In genomic region chr2:85862426-85862825, GRCh38 we compare ENCODE assay signal across 12 cellular contexts. TPM values are rescaled to one million over a fixed set of nuclear protein-coding genes. Genes with fewer than 3 reads are reported as not detected.
DNase-seq lines count a peak whose midpoint lies in the region; ATAC-seq, FAIRE-seq and TF ChIP-seq lines count a peak whose summit lies in the region.
"Had no signal": no experiment of that assay in that cellular context is flagged by ENCODE, and none has a peak within 500 bp of the region (broad histone marks: within the 10 kb centered on the region; RNA-seq: fewer than 3 reads in every experiment).

No MANE protein-coding gene starts in this region.

- H3K9ac ChIP-seq in HepG2 (ENCODE audit: insufficient read depth, low read depth, low read length), result no peak overlapping the region
- H3K9ac ChIP-seq in smooth muscle cell (ENCODE audit: low read depth), result no peak overlapping the region
- H3K9ac ChIP-seq: BLaER1 treated with 17β-estradiol and CSF1 and Interleukin-3, amounts not matched to agents 10 nM and 100 nM had no signal

- 64% methylated on average over 5 of the region's 5 CpGs for WGBS in HepG2 (ENCODE audit: low lambda C conversion rate)
- 82% methylated on average over 5 of the region's 5 CpGs for WGBS in smooth muscle cell (ENCODE audit: low lambda C conversion rate)

- H2AFZ ChIP-seq in HepG2 (ENCODE audit: low read length) (no peak overlapping the region), smooth muscle cell (ENCODE audit: low read depth) (no peak overlapping the region)

- no peaks in the 10 kb centered on the region for H3K27me3 Mint-ChIP-seq in CD8-positive, alpha-beta T cell (ENCODE audit: low read depth)
- H3K27me3 Mint-ChIP-seq in activated T-cell treated with anti-CD3 and anti-CD28 coated beads, Interleukin-2, amount 50 U/mL, for 72 hours (ENCODE audit: low read depth), result no peaks in the 10 kb centered on the region

- peak overlapping the region; percentile 66 for H3K27ac Mint-ChIP-seq in CD8-positive, alpha-beta T cell
- H3K27ac Mint-ChIP-seq in activated T-cell treated with anti-CD3 and anti-CD28 coated beads, Interleukin-2, amount 50 U/mL, for 72 hours, result no peak overlapping the region

- peak; percentile 89 for ATAC-seq in CD8-positive, alpha-beta T cell
- ATAC-seq in activated T-cell treated with anti-CD3 and anti-CD28 coated beads, Interleukin-2, amount 50 U/mL, for 72 hours (replicated peaks in 1 of 2), result peak; percentile 18 to 28
- no peak for ATAC-seq in HepG2
- ATAC-seq: gastroesophageal sphincter had no signal

- peaks cover 9% of the 10 kb centered on the region for H3F3A ChIP-seq in smooth muscle cell (ENCODE audit: low read depth)

- DNase-seq in CD8-positive, alpha-beta T cell, result peak in 5 of 7 experiments; percentile 16 to 78 (median 64)
- peak; percentile 46 for DNase-seq in MG63
- peak; percentile 35 to 43 for DNase-seq in activated T-cell treated with anti-CD3 and anti-CD28 coated beads, Interleukin-2, amount 50 U/mL, for 72 hours
- no peak for DNase-seq in HepG2 (ENCODE audit: low spot score)
- DNase-seq in smooth muscle cell (lab: John Stamatoyannopoulos, UW; ENCODE audit: unreplicated experiment), result no peak
- DNase-seq in NCI-H345 (lab: John Stamatoyannopoulos, UW), result no peak
- no peak for DNase-seq in putamen (ENCODE audit: low spot score)
- DNase-seq in right atrium auricular region (ENCODE audit: low spot score), result no peak
- DNase-seq: H7 had no signal

- no peak for TF ChIP-seq RAD21 in HepG2 (CRISPR knock-in tag; IDR thresholded peaks at IDR 0.05)

- no peak for TF ChIP-seq EP300 in HepG2 (IDR thresholded peaks at IDR 0.05; ENCODE audit: low read depth in 2 of 2, low read length in 2 of 2)
- no peak for TF ChIP-seq EP300 in HepG2 (CRISPR knock-in tag; IDR thresholded peaks at IDR 0.05; ENCODE audit: borderline replicate concordance)

- H3K9me3 Mint-ChIP-seq in CD8-positive, alpha-beta T cell, result no peaks in the 10 kb centered on the region
- no peaks in the 10 kb centered on the region for H3K9me3 Mint-ChIP-seq in activated T-cell treated with anti-CD3 and anti-CD28 coated beads, Interleukin-2, amount 50 U/mL, for 72 hours

- POLR2A ChIA-PET in CD8-positive, alpha-beta T cell (lab: Charles Lee), result interaction anchor here (0.6 kb wide), 1 partner anchor 9 kb away, joined by 3 read pairs; no protein-coding TSS in a partner anchor
- POLR2A ChIA-PET in HepG2 (lab: Yijun Ruan, JAX), result no interaction called here

- no TSS peak for BruUV-seq in HepG2 (replicated peaks; lab: Mats Ljungman, UMichigan)

- TF ChIP-seq CTCF in CD8-positive, alpha-beta T cell (IDR thresholded peaks at IDR 0.05), result no peak
- TF ChIP-seq CTCF in HepG2 (CRISPR knock-in tag; IDR thresholded peaks at IDR 0.05) (no peak), smooth muscle cell (IDR thresholded peaks at IDR 0.05; ENCODE audit: borderline replicate concordance, insufficient read depth, poor library complexity, severe bottlenecking) (no peak), right atrium auricular region (IDR thresholded peaks at IDR 0.05) (no peak)

- no peak overlapping the region for H3K4me3 ChIP-seq in CD8-positive, alpha-beta T cell (ENCODE audit: low read depth, low read length)
- H3K4me3 ChIP-seq in MG63 (no peak overlapping the region), HepG2 (replicated peaks in 1 of 3; ENCODE audit: insufficient read depth in 1 of 3, low read depth in 2 of 3, low read length in 3 of 3) (no peak overlapping the region), smooth muscle cell (no peak overlapping the region), right atrium auricular region (no peak overlapping the region)
- H3K4me3 ChIP-seq: BLaER1 treated with 17β-estradiol and CSF1 and Interleukin-3, amounts not matched to agents 10 nM and 100 nM; gastroesophageal sphincter had no signal

- H3K36me3 Mint-ChIP-seq in CD8-positive, alpha-beta T cell, result peaks cover 63% of the 10 kb centered on the region
- H3K36me3 Mint-ChIP-seq in activated T-cell treated with anti-CD3 and anti-CD28 coated beads, Interleukin-2, amount 50 U/mL, for 72 hours (ENCODE audit: insufficient read depth in 2 of 2), result no peaks in the 10 kb centered on the region

- in situ Hi-C loops in HepG2 (cut with HindIII; ENCODE audit: extremely low pct_ligation_motif_present, low pct_unique_long_range_greater_than_20kb), result no loop called here

- no peaks in the 10 kb centered on the region for H3K27me3 ChIP-seq in CD8-positive, alpha-beta T cell (ENCODE audit: insufficient read depth, low read length)
- H3K27me3 ChIP-seq in MG63, result no peaks in the 10 kb centered on the region
- no peaks in the 10 kb centered on the region for H3K27me3 ChIP-seq in HepG2 (ENCODE audit: control insufficient read depth in 1 of 2, insufficient read depth in 2 of 2, low read length in 2 of 2)
- no peaks in the 10 kb centered on the region for H3K27me3 ChIP-seq in smooth muscle cell (ENCODE audit: low read depth)
- H3K27me3 ChIP-seq in right atrium auricular region, result no peaks in the 10 kb centered on the region
- H3K27me3 ChIP-seq: BLaER1 treated with 17β-estradiol and CSF1 and Interleukin-3, amounts not matched to agents 10 nM and 100 nM; gastroesophageal sphincter had no signal

- peaks cover 9% of the 10 kb centered on the region for H3K36me3 ChIP-seq in CD8-positive, alpha-beta T cell (ENCODE audit: insufficient read depth, low read length)
- H3K36me3 ChIP-seq in MG63 (no peaks in the 10 kb centered on the region), HepG2 (replicated peaks in 1 of 2; ENCODE audit: control insufficient read depth in 1 of 2, insufficient read depth in 2 of 2, low read length in 2 of 2) (no peaks in the 10 kb centered on the region), smooth muscle cell (ENCODE audit: low read depth) (no peaks in the 10 kb centered on the region), right atrium auricular region (no peaks in the 10 kb centered on the region)

- H3K9me3 ChIP-seq in CD8-positive, alpha-beta T cell (ENCODE audit: low read length), result no peaks in the 10 kb centered on the region
- H3K9me3 ChIP-seq in MG63 (no peaks in the 10 kb centered on the region), HepG2 (ENCODE audit: low read length) (no peaks in the 10 kb centered on the region), smooth muscle cell (replicated peaks; ENCODE audit: low read depth) (no peaks in the 10 kb centered on the region), right atrium auricular region (no peaks in the 10 kb centered on the region)
- H3K9me3 ChIP-seq: BLaER1 treated with 17β-estradiol and CSF1 and Interleukin-3, amounts not matched to agents 10 nM and 100 nM; gastroesophageal sphincter had no signal

- H4K20me1 ChIP-seq in HepG2 (ENCODE audit: insufficient read depth, low read length) (no peaks in the 10 kb centered on the region), smooth muscle cell (ENCODE audit: low read depth) (peaks cover 9% of the 10 kb centered on the region)

- peaks cover 9% of the 10 kb centered on the region for H3K4me1 ChIP-seq in CD8-positive, alpha-beta T cell (ENCODE audit: insufficient read depth, low read length)
- no peaks in the 10 kb centered on the region for H3K4me1 ChIP-seq in HepG2 (ENCODE audit: insufficient read depth, low read length)
- H3K4me1 ChIP-seq in smooth muscle cell (ENCODE audit: low read depth), result no peaks in the 10 kb centered on the region
- H3K4me1 ChIP-seq in right atrium auricular region, result no peaks in the 10 kb centered on the region

- H3K27ac ChIP-seq in CD8-positive, alpha-beta T cell (ENCODE audit: low read depth, low read length), result no peak overlapping the region
- H3K27ac ChIP-seq in HepG2 (ENCODE audit: extremely low read length, insufficient read depth, low read length) (no peak overlapping the region), smooth muscle cell (ENCODE audit: low read depth) (no peak overlapping the region), right atrium auricular region (no peak overlapping the region)
- H3K27ac ChIP-seq: BLaER1 treated with 17β-estradiol and CSF1 and Interleukin-3, amounts not matched to agents 10 nM and 100 nM; gastroesophageal sphincter had no signal

- H3K79me2 ChIP-seq in HepG2 (ENCODE audit: insufficient read depth, low read length), result no peaks in the 10 kb centered on the region
- no peaks in the 10 kb centered on the region for H3K79me2 ChIP-seq in smooth muscle cell (ENCODE audit: low read depth)

- no peak for FAIRE-seq in HepG2 (lab: Jason Lieb, UNC)
- FAIRE-seq: keratinocyte had no signal

- CTCF ChIA-PET in CD8-positive, alpha-beta T cell (lab: Charles Lee), result interaction anchor here (1.3 kb wide), 1 partner anchor 35 kb away, joined by 5 read pairs; no protein-coding TSS in a partner anchor
- CTCF ChIA-PET in HepG2 (lab: Yijun Ruan, JAX; ENCODE audit: low intra/inter-chr PET ratio, low total read pairs), result no interaction called here

- H3K4me2 ChIP-seq in HepG2 (ENCODE audit: low read depth, low read length) (no peak overlapping the region), smooth muscle cell (no peak overlapping the region)

- H3K4me3 Mint-ChIP-seq in CD8-positive, alpha-beta T cell, result no peak overlapping the region
- no peak overlapping the region for H3K4me3 Mint-ChIP-seq in activated T-cell treated with anti-CD3 and anti-CD28 coated beads, Interleukin-2, amount 50 U/mL, for 72 hours

- intact Hi-C loops in CD8-positive, alpha-beta T cell (cut with DNase I, micrococcal nuclease), result loop anchor here in 1 of 2 experiments (2.0 kb wide), 1 partner anchor 16 kb away; no protein-coding TSS in a partner anchor
- intact Hi-C loops in HepG2 (cut with micrococcal nuclease; ENCODE audit: unreplicated experiment), result no loop called here

- H3K4me1 Mint-ChIP-seq in CD8-positive, alpha-beta T cell (ENCODE audit: low read depth), result peaks cover 55% of the 10 kb centered on the region
- H3K4me1 Mint-ChIP-seq in activated T-cell treated with anti-CD3 and anti-CD28 coated beads, Interleukin-2, amount 50 U/mL, for 72 hours (ENCODE audit: low read depth), result peaks cover 78% of the 10 kb centered on the region

- no peak for TF ChIP-seq POLR2A in HepG2 (IDR thresholded peaks at IDR 0.05; ENCODE audit: insufficient read depth in 1 of 2, low read depth in 2 of 2, low read length in 2 of 2)

RNA-seq across cellular contexts. Expression of gene ST3GAL5, which starts 26.4 kb away (rescaled TPM):
- 100 to 1,000 TPM; 110 to 115 TPM for total RNA-seq in CD8-positive, alpha-beta T cell
- 2.1 and 10.0 TPM in 2 replicates for total RNA-seq in MG63 (2014; rRNA removed; shearing (Covaris generic); ENCODE audit: low replicate concordance)
- 10 to 100 TPM; 10.4 to 11.3 TPM for total RNA-seq in activated T-cell treated with anti-CD3 and anti-CD28 coated beads, Interleukin-2, amount 50 U/mL, for 72 hours
- total RNA-seq in HepG2 (2016; rRNA removed; fragmentation: Illumina TruSeq; extraction: Trizol), result 1.3 TPM in 2 replicates
- total RNA-seq in HepG2 (2016; cell fraction: cytosol; rRNA removed; fragmentation: Illumina TruSeq; extraction: Trizol; ENCODE audit: low read depth), result 1.4 and 2.7 TPM in 2 replicates
- 1.3 and 1.4 TPM in 2 replicates for total RNA-seq in HepG2 (2016; cell fraction: insoluble cytoplasmic fraction; rRNA removed; fragmentation: Illumina TruSeq; extraction: Trizol)
- total RNA-seq in HepG2 (2016; cell fraction: membrane; rRNA removed; fragmentation: Illumina TruSeq; extraction: Trizol), result 3.0 and 3.4 TPM in 2 replicates
- total RNA-seq in HepG2 (2016; cell fraction: nucleus; rRNA removed; fragmentation: Illumina TruSeq; extraction: Trizol), result 1.9 and 2.0 TPM in 2 replicates
- 2.0 and 2.1 TPM in 2 replicates for polyA plus RNA-seq in HepG2 (2011; rRNA removed)
- 0.91 and 1.9 TPM in 2 replicates for polyA plus RNA-seq in HepG2 (2011; cell fraction: cytosol; rRNA removed)
- polyA plus RNA-seq in HepG2 (2011; cell fraction: nucleus; rRNA removed), result 1.2 and 1.9 TPM in 2 replicates
- 1.2 and 1.4 TPM in 2 replicates for polyA plus RNA-seq in HepG2 (2012)
- polyA plus RNA-seq in HepG2 (2016; cell fraction: cytosol; fragmentation: Illumina TruSeq; extraction: Trizol; ENCODE audit: low read depth), result 2.0 and 2.2 TPM in 2 replicates
- polyA plus RNA-seq in HepG2 (2016; cell fraction: insoluble cytoplasmic fraction; fragmentation: Illumina TruSeq; extraction: Trizol; ENCODE audit: low read depth), result 1.2 and 1.5 TPM in 2 replicates
- polyA plus RNA-seq in HepG2 (2016; cell fraction: membrane; fragmentation: Illumina TruSeq; extraction: Trizol; ENCODE audit: low read depth), result 1.9 and 2.8 TPM in 2 replicates
- polyA plus RNA-seq in HepG2 (2016; cell fraction: nucleus; fragmentation: Illumina TruSeq; extraction: Trizol; ENCODE audit: insufficient read depth, low read depth), result 2.6 and 2.7 TPM in 2 replicates
- 1.2 and 2.0 TPM in 2 replicates for polyA minus RNA-seq in HepG2 (2011; rRNA and poly(A)+ RNA removed; ENCODE audit: low replicate concordance)
- polyA minus RNA-seq in HepG2 (2011; cell fraction: cytosol; rRNA and poly(A)+ RNA removed), result 0.97 and 1.6 TPM in 2 replicates
- 5.7 and 6.5 TPM in 2 replicates for polyA minus RNA-seq in HepG2 (2011; cell fraction: nucleus; rRNA and poly(A)+ RNA removed)
- total RNA-seq in smooth muscle cell, result 21.3 and 26.4 TPM in 2 replicates
- 10.9 and 12.3 TPM in 2 replicates for polyA plus RNA-seq in smooth muscle cell
- 10 to 100 TPM in 1 of 2 donors, 1 to 10 TPM in 1; 5.5 to 20.4 TPM for total RNA-seq in right atrium auricular region

Comparison
In these comparisons a context has a peak if more than half of its experiments do, and no peak if none do; other contexts are left out.
1. DNase-seq: peak in CD8-positive, alpha-beta T cell (5 of 7), MG63 (single experiment) and activated T-cell treated with anti-CD3 and anti-CD28 coated beads, Interleukin-2, amount 50 U/mL, for 72 hours (2 of 2); none in HepG2 (single experiment), smooth muscle cell (single experiment), NCI-H345 (single experiment), putamen (single experiment) and right atrium auricular region (single experiment).